10 cellular contexts compared by ENCODE assay signal in genomic region chr11:68215087-68215445, GRCh38. TPM values are rescaled to one million over a fixed set of nuclear protein-coding genes. Genes with fewer than 3 reads are reported as not detected.
A peak's percentile ranks its signal among the peaks of the same experiment; 100 is the strongest.
DNase-seq lines count a peak whose midpoint lies in the region; ATAC-seq lines count a peak whose summit lies in the region.
"Had no signal": no experiment of that assay in that cellular context is flagged by ENCODE, and none has a peak within 500 bp of the region (broad histone marks: within the 10 kb centered on the region; RNA-seq: fewer than 3 reads in every experiment).

No MANE protein-coding gene starts in this region.

- intact Hi-C loops in activated CD4-positive, alpha-beta T cell treated with anti-CD3 and anti-CD28 coated beads for 36 hours (cut with DNase I, micrococcal nuclease) = no loop called here

- CTCF ChIA-PET in activated CD4-positive, alpha-beta T cell treated with anti-CD3 and anti-CD28 coated beads for 36 hours (lab: Charles Lee) = interaction anchor here (1.0 kb wide), 1 partner anchor 12 kb away, joined by 3 read pairs; no protein-coding TSS in a partner anchor

- POLR2A ChIA-PET in activated CD4-positive, alpha-beta T cell treated with anti-CD3 and anti-CD28 coated beads for 36 hours (lab: Charles Lee) = no interaction called here

- peaks cover 2% of the 10 kb centered on the region for H3K27me3 Mint-ChIP-seq in activated CD4-positive, alpha-beta T cell treated with anti-CD3 and anti-CD28 coated beads for 36 hours

- H3K36me3 Mint-ChIP-seq in activated CD4-positive, alpha-beta T cell treated with anti-CD3 and anti-CD28 coated beads for 36 hours (ENCODE audit: low read depth) = peaks cover 2% of the 10 kb centered on the region

- peak overlapping the region; percentile 42 for H3K27ac Mint-ChIP-seq in activated CD4-positive, alpha-beta T cell treated with anti-CD3 and anti-CD28 coated beads for 36 hours

- H3K4me3 Mint-ChIP-seq in activated CD4-positive, alpha-beta T cell treated with anti-CD3 and anti-CD28 coated beads for 36 hours = peak overlapping the region; percentile 71

- peak; percentile 27 for ATAC-seq in activated CD4-positive, alpha-beta T cell treated with anti-CD3 and anti-CD28 coated beads for 36 hours
- ATAC-seq in GM19035 (IDR thresholded peaks at IDR 0.05; ENCODE audit: unreplicated experiment) = no peak
- ATAC-seq: GM12878 had no signal

- no peaks in the 10 kb centered on the region for H3K9me3 Mint-ChIP-seq in activated CD4-positive, alpha-beta T cell treated with anti-CD3 and anti-CD28 coated beads for 36 hours (ENCODE audit: low read depth)

- H3K4me1 Mint-ChIP-seq in activated CD4-positive, alpha-beta T cell treated with anti-CD3 and anti-CD28 coated beads for 36 hours = peaks cover 34% of the 10 kb centered on the region

- peak; percentile 72 for DNase-seq in activated CD4-positive, alpha-beta T cell treated with anti-CD3 and anti-CD28 coated beads for 36 hours
- DNase-seq in activated CD4-positive, alpha-beta T cell treated with anti-CD3 and anti-CD28 coated beads, Interleukin-2, amount 50 U/mL, for 1 hour = no peak
- DNase-seq in activated CD4-positive, alpha-beta T cell treated with anti-CD3 and anti-CD28 coated beads for 48 hours = peak; percentile 69
- DNase-seq in germinal center (ENCODE audit: low spot score) (peak; percentile 28), NCI-H2081 (lab: John Stamatoyannopoulos, UW) (no peak), SKM-1 treated with dmso at 0.1 percent for 144 hours (lab: John Stamatoyannopoulos, UW; ENCODE audit: unreplicated experiment) (no peak)
- DNase-seq in stimulated activated CD8-positive, alpha-beta memory T cell treated with anti-CD3 and anti-CD28 coated beads, Interleukin-4, amount 100 ng/mL, for 24 hours (ENCODE audit: low read depth) = peak; percentile 11
- DNase-seq: ACHN had no signal

RNA-seq across cellular contexts. Expression of gene KMT5B, which starts 2.0 kb away (rescaled TPM):
- 10 to 100 TPM; 22.9 to 23.1 TPM for total RNA-seq in activated CD4-positive, alpha-beta T cell treated with anti-CD3 and anti-CD28 coated beads for 36 hours

RNA-seq across cellular contexts. Expression of gene C11orf24, which starts 56.7 kb away (rescaled TPM):
- 10 to 100 TPM; 29.4 to 37.4 TPM for total RNA-seq in activated CD4-positive, alpha-beta T cell treated with anti-CD3 and anti-CD28 coated beads for 36 hours

Comparison
In these comparisons a context has a peak if more than half of its experiments do, and no peak if none do; other contexts are left out.
1. DNase-seq: peak in activated CD4-positive, alpha-beta T cell treated with anti-CD3 and anti-CD28 coated beads for 36 hours (single experiment), activated CD4-positive, alpha-beta T cell treated with anti-CD3 and anti-CD28 coated beads for 48 hours (single experiment), germinal center (single experiment) and stimulated activated CD8-positive, alpha-beta memory T cell treated with anti-CD3 and anti-CD28 coated beads, Interleukin-4, amount 100 ng/mL, for 24 hours (single experiment); none in activated CD4-positive, alpha-beta T cell treated with anti-CD3 and anti-CD28 coated beads, Interleukin-2, amount 50 U/mL, for 1 hour (single experiment), NCI-H2081 (0 of 2) and SKM-1 treated with dmso at 0.1 percent for 144 hours (single experiment).